11 cellular contexts compared by ENCODE assay signal in genomic region chr17:75086496-75087181, GRCh38. TPM values are rescaled to one million over a fixed set of nuclear protein-coding genes. Genes with fewer than 3 reads are reported as not detected.
A peak's percentile ranks its signal among the peaks of the same experiment; 100 is the strongest.
DNase-seq lines count a peak whose midpoint lies in the region; ATAC-seq, FAIRE-seq and TF ChIP-seq lines count a peak whose summit lies in the region.
"Had no signal": no experiment of that assay in that cellular context is flagged by ENCODE, and none has a peak within 500 bp of the region (broad histone marks: within the 10 kb centered on the region; RNA-seq: fewer than 3 reads in every experiment).

No MANE protein-coding gene starts in this region.

- POLR2A ChIA-PET in T-cell (lab: Charles Lee) = interaction anchor here in 1 of 2 donors (0.7 kb wide), 1 partner anchor 23 kb away, joined by 7 read pairs; no protein-coding TSS in a partner anchor

- H3K27ac Mint-ChIP-seq in T-helper 2 cell treated with Interferon-gamma antibody and Interleukin-4, amounts not matched to agents 5 μg/mL and 100 μg/mL, for 36 hours = peak overlapping the region; percentile 17
- H3K27ac Mint-ChIP-seq in T-cell = peak overlapping the region; percentile 82 to 90

- CTCF ChIA-PET in T-cell (lab: Charles Lee) = interaction anchor here in 1 of 2 donors (0.5 to 1.7 kb wide), 2 partner anchors 125 to 236 kb away, joined by 4 to 6 read pairs; no protein-coding TSS in a partner anchor

- no peaks in the 10 kb centered on the region for H3K27me3 ChIP-seq in iPS-18a (ENCODE audit: control insufficient read depth, insufficient read depth, low read length)
- H3K27me3 ChIP-seq: body of pancreas had no signal

- peaks cover 33% of the 10 kb centered on the region for H3K4me1 Mint-ChIP-seq in T-helper 2 cell treated with Interferon-gamma antibody and Interleukin-4, amounts not matched to agents 5 μg/mL and 100 μg/mL, for 36 hours (ENCODE audit: low read depth)
- peaks cover 51 to 71% (median 56%) of the 10 kb centered on the region in 3 donors for H3K4me1 Mint-ChIP-seq in T-cell

- peak overlapping the region; percentile 79 for H3K4me3 Mint-ChIP-seq in T-helper 2 cell treated with Interferon-gamma antibody and Interleukin-4, amounts not matched to agents 5 μg/mL and 100 μg/mL, for 36 hours
- H3K4me3 Mint-ChIP-seq in T-cell = peak overlapping the region; percentile 78 to 83 (median 81)

- H3K9ac ChIP-seq in iPS-18a (ENCODE audit: low read length) = no peak overlapping the region
- no peak overlapping the region for H3K9ac ChIP-seq in kidney (ENCODE audit: low read length in 2 of 2)

- ATAC-seq in T-cell (replicated peaks in 1 of 4) (no peak), GM21423 (IDR thresholded peaks at IDR 0.05; ENCODE audit: unreplicated experiment) (no peak), GM18511 (IDR thresholded peaks at IDR 0.05; ENCODE audit: unreplicated experiment) (no peak)

- intact Hi-C loops in kidney (cut with DNase I) = no loop called here

- H3K36me3 ChIP-seq in iPS-18a (ENCODE audit: control insufficient read depth, low read depth, low read length) (no peaks in the 10 kb centered on the region), kidney (ENCODE audit: control insufficient read depth in 1 of 2, insufficient read depth in 2 of 2, low read length in 2 of 2) (no peaks in the 10 kb centered on the region)
- H3K36me3 ChIP-seq: thoracic aorta had no signal

- H3K36me3 Mint-ChIP-seq in T-helper 2 cell treated with Interferon-gamma antibody and Interleukin-4, amounts not matched to agents 5 μg/mL and 100 μg/mL, for 36 hours (ENCODE audit: low read depth) = peaks cover 2% of the 10 kb centered on the region
- H3K36me3 Mint-ChIP-seq in T-cell = no peaks in the 10 kb centered on the region

- H3K4me1 ChIP-seq in iPS-18a (ENCODE audit: control insufficient read depth, low read depth, low read length) = peaks cover 12% of the 10 kb centered on the region
- H3K4me1 ChIP-seq in kidney (ENCODE audit: control insufficient read depth in 1 of 2, insufficient read depth in 1 of 2, low read depth in 1 of 2, low read length in 2 of 2) = peaks cover 32 to 41% of the 10 kb centered on the region in 2 donors

- H3K9me3 Mint-ChIP-seq in T-helper 2 cell treated with Interferon-gamma antibody and Interleukin-4, amounts not matched to agents 5 μg/mL and 100 μg/mL, for 36 hours = no peaks in the 10 kb centered on the region
- no peaks in the 10 kb centered on the region for H3K9me3 Mint-ChIP-seq in T-cell

- no peak for TF ChIP-seq CTCF in kidney (IDR thresholded peaks at IDR 0.05; ENCODE audit: borderline replicate concordance, extremely low read depth, insufficient read depth)

- no peak overlapping the region for H3K27ac ChIP-seq in iPS-18a (ENCODE audit: low read length)
- H3K27ac ChIP-seq in skin epidermis = peak overlapping the region in 12 of 21 experiments; percentile 78 to 98 (median 88)
- H3K27ac ChIP-seq in kidney (ENCODE audit: low read depth in 2 of 2, low read length in 2 of 2) = no peak overlapping the region

- H3K27me3 Mint-ChIP-seq in T-helper 2 cell treated with Interferon-gamma antibody and Interleukin-4, amounts not matched to agents 5 μg/mL and 100 μg/mL, for 36 hours (ENCODE audit: low read depth) = no peaks in the 10 kb centered on the region
- H3K27me3 Mint-ChIP-seq in T-cell = no peaks in the 10 kb centered on the region

- FAIRE-seq in kidney (lab: Jason Lieb, UNC) = no peak

- DNase-seq in T-helper 2 cell treated with Interferon-gamma antibody and Interleukin-4, amounts not matched to agents 5 μg/mL and 100 μg/mL, for 36 hours (ENCODE audit: low spot score) = no peak
- DNase-seq in T-helper 2 cell (no peak), T-cell (no peak), kidney (no peak)
- DNase-seq: NCI-H1436 had no signal

- peak overlapping the region; percentile 72 for H3K4me3 ChIP-seq in iPS-18a (ENCODE audit: low read length)
- H3K4me3 ChIP-seq in skin epidermis = peak overlapping the region in 1 of 7 experiments; percentile 62
- peak overlapping the region in 1 of 2 donors; percentile 67 for H3K4me3 ChIP-seq in kidney (ENCODE audit: low read length in 2 of 2)
- H3K4me3 ChIP-seq: body of pancreas had no signal

- H3K9me3 ChIP-seq in iPS-18a (ENCODE audit: control insufficient read depth, low read depth, low read length) = no peaks in the 10 kb centered on the region
- no peaks in the 10 kb centered on the region for H3K9me3 ChIP-seq in kidney (ENCODE audit: control insufficient read depth in 1 of 2, low read length in 2 of 2)
- H3K9me3 ChIP-seq: body of pancreas, thoracic aorta had no signal

RNA-seq across cellular contexts. Expression of gene SLC16A5, which starts 1.1 kb away (rescaled TPM):
- 10 to 100 TPM in 4 of 5 donors, 1 to 10 TPM in 1; 9.1 to 24.3 (median 16.8) TPM for total RNA-seq in T-cell
- 184 TPM for total RNA-seq in kidney
- 28.4 TPM for polyA plus RNA-seq in kidney (ENCODE audit: insufficient read depth, low read depth, low replicate concordance)

RNA-seq across cellular contexts. Expression of gene ARMC7, which starts 23.1 kb away (rescaled TPM):
- total RNA-seq in T-cell (10 to 100 TPM in 3 of 5 donors, 1 to 10 TPM in 2; 8.9 to 23.9 (median 18.8) TPM), kidney (31.8 TPM)
- polyA plus RNA-seq in kidney (ENCODE audit: insufficient read depth, low read depth, low replicate concordance) = 35.1 TPM

RNA-seq across cellular contexts. Expression of gene KCTD2, which starts 39.6 kb away (rescaled TPM):
- 10 to 100 TPM; 22.0 to 32.8 (median 29.0) TPM for total RNA-seq in T-cell
- 30.2 TPM for total RNA-seq in kidney
- 26.0 TPM for polyA plus RNA-seq in kidney (ENCODE audit: insufficient read depth, low read depth, low replicate concordance)

RNA-seq across cellular contexts. Expression of gene ATP5PD, which starts 39.9 kb away (rescaled TPM):
- total RNA-seq in T-cell (100 to 1,000 TPM; 115 to 170 (median 139) TPM), kidney (261 TPM)
- polyA plus RNA-seq in kidney (ENCODE audit: insufficient read depth, low read depth, low replicate concordance) = 916 TPM

RNA-seq across cellular contexts. Expression of gene NT5C, which starts 44.9 kb away (rescaled TPM):
- total RNA-seq in T-cell = 10 to 100 TPM; 21.5 to 88.8 (median 70.1) TPM
- 59.4 TPM for total RNA-seq in kidney
- 74.9 TPM for polyA plus RNA-seq in kidney (ENCODE audit: insufficient read depth, low read depth, low replicate concordance)

Comparison
In these comparisons a context has a peak if more than half of its experiments do, and no peak if none do; other contexts are left out.
1. H3K27ac ChIP-seq: peak in skin epidermis (12 of 21); none in iPS-18a (single experiment) and kidney (0 of 2).